ENCODE assay signal across 8 cellular contexts in the genomic region with DNA sequence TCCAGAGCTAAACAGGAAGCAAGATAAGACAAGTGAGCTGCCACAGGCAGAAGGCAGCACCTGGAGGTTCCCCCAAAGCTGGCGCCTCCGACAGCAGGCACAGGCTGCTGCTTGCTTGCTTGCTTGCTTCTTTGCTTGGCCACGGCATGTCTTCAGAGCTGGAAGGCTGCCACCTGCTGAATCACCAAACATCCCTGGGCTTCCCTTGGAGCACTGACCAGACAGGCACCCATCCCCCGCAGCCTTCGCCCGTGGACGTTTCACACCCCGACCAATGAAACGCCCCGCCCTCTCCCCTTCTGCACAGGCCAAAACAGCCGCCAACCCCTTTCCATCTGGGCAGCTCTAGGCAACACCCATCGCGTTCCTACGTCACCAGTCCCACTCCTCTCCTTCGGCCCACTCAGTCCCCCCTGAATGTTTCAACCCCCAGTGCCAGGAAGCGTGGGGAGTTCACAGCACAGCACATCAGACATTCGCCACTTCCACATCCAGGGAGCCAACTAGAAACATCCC. TPM values are rescaled to one million over a fixed set of nuclear protein-coding genes. Genes with fewer than 3 reads are reported as not detected.
DNase-seq lines count a peak whose midpoint lies in the region; ATAC-seq, FAIRE-seq and TF ChIP-seq lines count a peak whose summit lies in the region.

No MANE protein-coding gene starts in this region.

- H3K36me3 Mint-ChIP-seq in activated CD4-positive, alpha-beta T cell treated with anti-CD3 and anti-CD28 coated beads, Interleukin-2, amount 10 ng/mL, durations not matched to agents 7 days and 5 days (ENCODE audit: low read depth): peaks cover under 1% of the 10 kb centered on the region

- FAIRE-seq in A549 (lab: Jason Lieb, UNC) (no peak), HepG2 (lab: Jason Lieb, UNC) (no peak)

- ATAC-seq in A549 (peak; percentile 28 to 43), GM18505 (IDR thresholded peaks at IDR 0.05; ENCODE audit: unreplicated experiment) (peak; percentile 21), HG03025 (IDR thresholded peaks at IDR 0.05; ENCODE audit: low FRiP score, unreplicated experiment) (peak; percentile 16), HepG2 (peak; percentile 3)

- peaks cover 51% of the 10 kb centered on the region for H3K79me2 ChIP-seq in HepG2 (ENCODE audit: insufficient read depth, low read length)

- no TSS peak for BruUV-seq in HepG2 (replicated peaks; lab: Mats Ljungman, UMichigan)

- peak overlapping the region; percentile 89 for H3K4me3 ChIP-seq in A549
- peak overlapping the region; percentile 86 to 91 (median 88) for H3K4me3 ChIP-seq in HepG2 (replicated peaks in 1 of 3; ENCODE audit: insufficient read depth in 1 of 3, low read depth in 2 of 3, low read length in 3 of 3)

- peak overlapping the region; percentile 100 for H3K4me2 ChIP-seq in A549
- H3K4me2 ChIP-seq in HepG2 (ENCODE audit: low read depth, low read length): peak overlapping the region; percentile 88

- H3K27ac Mint-ChIP-seq in activated CD4-positive, alpha-beta T cell treated with anti-CD3 and anti-CD28 coated beads, Interleukin-2, amount 10 ng/mL, durations not matched to agents 7 days and 5 days: peak overlapping the region; percentile 95

- TF ChIP-seq POLR2A in A549 (IDR thresholded peaks at IDR 0.05; ENCODE audit: low read length) (no peak), GM18505 (IDR thresholded peaks at IDR 0.05; ENCODE audit: borderline replicate concordance, extremely low read depth, insufficient read depth, insufficient read length) (no peak), HepG2 (IDR thresholded peaks at IDR 0.05; ENCODE audit: insufficient read depth in 1 of 2, low read depth in 2 of 2, low read length in 2 of 2) (no peak)

- no peak for TF ChIP-seq CTCF in A549 (IDR thresholded peaks at IDR 0.05)
- peak; percentile 77 for TF ChIP-seq CTCF in HepG2 (CRISPR knock-in tag; IDR thresholded peaks at IDR 0.05)

- peak overlapping the region; percentile 91 for H3K4me3 Mint-ChIP-seq in activated CD4-positive, alpha-beta T cell treated with anti-CD3 and anti-CD28 coated beads, Interleukin-2, amount 10 ng/mL, durations not matched to agents 7 days and 5 days

- H3K27me3 ChIP-seq in HepG2 (ENCODE audit: control insufficient read depth in 1 of 2, insufficient read depth in 2 of 2, low read length in 2 of 2): no peaks in the 10 kb centered on the region; a peak in 1 of 5 replicates

- peaks cover 47% of the 10 kb centered on the region for H3K4me1 Mint-ChIP-seq in activated CD4-positive, alpha-beta T cell treated with anti-CD3 and anti-CD28 coated beads, Interleukin-2, amount 10 ng/mL, durations not matched to agents 7 days and 5 days

- TF ChIP-seq RAD21 in A549 (conservative IDR thresholded peaks at IDR 0.05 in 1 of 2, IDR thresholded peaks at IDR 0.05 in 1 of 2) (peak; percentile 52 to 59; a peak in 4 of 5 replicates), HepG2 (CRISPR knock-in tag; IDR thresholded peaks at IDR 0.05) (peak; percentile 32; the same call in 1 of the 2 replicates)

- intact Hi-C loops in HepG2 (cut with micrococcal nuclease; ENCODE audit: unreplicated experiment): loop anchor here (1.0 to 10.0 kb wide), 2 partner anchors 61 to 207 kb away; no protein-coding TSS in a partner anchor

- in situ Hi-C loops in HepG2 (cut with HindIII; ENCODE audit: extremely low pct_ligation_motif_present, low pct_unique_long_range_greater_than_20kb): loop anchor here (5.0 kb wide), 1 partner anchor 60 kb away; no protein-coding TSS in a partner anchor

- H4K20me1 ChIP-seq in HepG2 (ENCODE audit: insufficient read depth, low read length): peaks cover 11% of the 10 kb centered on the region

- H3K36me3 ChIP-seq in HepG2 (replicated peaks in 1 of 2; ENCODE audit: control insufficient read depth in 1 of 2, insufficient read depth in 2 of 2, low read length in 2 of 2): peaks cover 1 to 2% of the 10 kb centered on the region in 2 experiments; a peak in 1 of 5 replicates

- H3K4me1 ChIP-seq in A549 (peaks cover 18% of the 10 kb centered on the region), HepG2 (ENCODE audit: insufficient read depth, low read length) (peaks cover 29% of the 10 kb centered on the region)

- CTCF ChIA-PET in A549 (lab: Yijun Ruan, JAX): interaction anchor here (0.6 to 4.3 kb wide), 23 partner anchors 10 to 397 kb away, joined by 3 to 23 read pairs (median 4); no protein-coding TSS in a partner anchor
- CTCF ChIA-PET in activated CD4-positive, alpha-beta T cell treated with anti-CD3 and anti-CD28 coated beads, Interleukin-2, amount 10 ng/mL, durations not matched to agents 7 days and 5 days (lab: Charles Lee): interaction anchor here (0.6 to 3.8 kb wide), 9 partner anchors 13 to 151 kb away, joined by 3 to 13 read pairs (median 3); no protein-coding TSS in a partner anchor
- CTCF ChIA-PET in HepG2 (lab: Yijun Ruan, JAX; ENCODE audit: low intra/inter-chr PET ratio, low total read pairs): no interaction called here

- no peak overlapping the region for H2AFZ ChIP-seq in HepG2 (ENCODE audit: low read length)

- peak overlapping the region; percentile 94 for H3K9ac ChIP-seq in HepG2 (ENCODE audit: insufficient read depth, low read depth, low read length)

- 5% methylated on average over 16 of the region's 17 CpGs for WGBS in A549 (ENCODE audit: missing lambda C conversion rate)
- 2% methylated on average over 14 of the region's 17 CpGs for WGBS in HepG2 (ENCODE audit: low lambda C conversion rate)

- H3K9me3 ChIP-seq in A549 (no peaks in the 10 kb centered on the region), HepG2 (ENCODE audit: low read length) (no peaks in the 10 kb centered on the region)

- no peaks in the 10 kb centered on the region for H3K9me3 Mint-ChIP-seq in activated CD4-positive, alpha-beta T cell treated with anti-CD3 and anti-CD28 coated beads, Interleukin-2, amount 10 ng/mL, durations not matched to agents 7 days and 5 days

- TF ChIP-seq EP300 in A549 (IDR thresholded peaks at IDR 0.05): no peak
- no peak for TF ChIP-seq EP300 in HepG2 (IDR thresholded peaks at IDR 0.05; ENCODE audit: low read depth in 2 of 2, low read length in 2 of 2)
- no peak for TF ChIP-seq EP300 in HepG2 (CRISPR knock-in tag; IDR thresholded peaks at IDR 0.05; ENCODE audit: borderline replicate concordance)

- H3K27ac ChIP-seq in A549 (peak overlapping the region; percentile 96 to 98), HepG2 (ENCODE audit: extremely low read length, insufficient read depth, low read length) (peak overlapping the region; percentile 99)

- no peaks in the 10 kb centered on the region for H3K27me3 Mint-ChIP-seq in activated CD4-positive, alpha-beta T cell treated with anti-CD3 and anti-CD28 coated beads, Interleukin-2, amount 10 ng/mL, durations not matched to agents 7 days and 5 days

- DNase-seq in A549 (ENCODE audit: low read depth in 1 of 2, low spot score in 1 of 2): peak; percentile 76 to 85
- DNase-seq in NCI-H2196 treated with DMSO at 0.1 percent for 48 hours (lab: John Stamatoyannopoulos, UW; ENCODE audit: unreplicated experiment): peak; percentile 28
- DNase-seq in activated CD4-positive, alpha-beta T cell treated with anti-CD3 and anti-CD28 coated beads, Interleukin-2, amount 10 ng/mL, durations not matched to agents 7 days and 5 days: peak; percentile 69
- DNase-seq in dedifferentiated amniotic fluid mesenchymal stem cell (ENCODE audit: extremely low spot score): peak; percentile 90
- DNase-seq in HepG2 (ENCODE audit: low spot score): peak; percentile 52
- DNase-seq in stimulated activated CD4-positive, alpha-beta T cell treated with anti-CD3 and anti-CD28 coated beads, Interleukin-4, amount 100 ng/mL, for 1 hour: peak; percentile 53

- POLR2A ChIA-PET in A549 (lab: Yijun Ruan, JAX) (interaction anchor here (0.8 to 1.8 kb wide), 3 partner anchors 9 to 204 kb away, joined by 5 to 7 read pairs (median 6); no protein-coding TSS in a partner anchor), HepG2 (lab: Yijun Ruan, JAX) (interaction anchor here (0.8 to 4.6 kb wide), 6 partner anchors 10 to 67 kb away, joined by 3 to 34 read pairs (median 5); no protein-coding TSS in a partner anchor)
- POLR2A ChIA-PET in activated CD4-positive, alpha-beta T cell treated with anti-CD3 and anti-CD28 coated beads, Interleukin-2, amount 10 ng/mL, durations not matched to agents 7 days and 5 days (lab: Charles Lee): no interaction called here

RNA-seq across cellular contexts. Expression of gene SGMS1, which starts 1.7 kb away (rescaled TPM):
- 28.2 TPM in 2 replicates for polyA plus RNA-seq in A549 (2011; rRNA removed)
- polyA plus RNA-seq in A549 (2012; cell fraction: cytosol; rRNA removed): 15.3 and 21.3 TPM in 2 replicates
- 17.9 and 19.2 TPM in 2 replicates for polyA plus RNA-seq in A549 (2012; cell fraction: nucleus; rRNA removed)
- 20.2 to 23.2 TPM (median 22.7 TPM) in 3 replicates for polyA plus RNA-seq in A549 (2017; fragmentation: RNase III; extraction: RNeasy Plus Mini Kit Qiagen cat#74134 plus additional on column Dnase treatment)
- 23.8 and 26.8 TPM in 2 replicates for polyA minus RNA-seq in A549 (2011; rRNA and poly(A)+ RNA removed)
- total RNA-seq in activated CD4-positive, alpha-beta T cell treated with anti-CD3 and anti-CD28 coated beads, Interleukin-2, amount 10 ng/mL, durations not matched to agents 7 days and 5 days: 10 to 100 TPM; 17.1 to 19.3 TPM
- total RNA-seq in HepG2 (2016; rRNA removed; fragmentation: Illumina TruSeq; extraction: Trizol): 13.1 and 15.1 TPM in 2 replicates
- 38.8 and 42.6 TPM in 2 replicates for total RNA-seq in HepG2 (2016; cell fraction: cytosol; rRNA removed; fragmentation: Illumina TruSeq; extraction: Trizol; ENCODE audit: low read depth)
- total RNA-seq in HepG2 (2016; cell fraction: insoluble cytoplasmic fraction; rRNA removed; fragmentation: Illumina TruSeq; extraction: Trizol): 12.0 and 16.0 TPM in 2 replicates
- 15.3 and 19.7 TPM in 2 replicates for total RNA-seq in HepG2 (2016; cell fraction: membrane; rRNA removed; fragmentation: Illumina TruSeq; extraction: Trizol)
- total RNA-seq in HepG2 (2016; cell fraction: nucleus; rRNA removed; fragmentation: Illumina TruSeq; extraction: Trizol): 29.3 and 32.5 TPM in 2 replicates
- polyA plus RNA-seq in HepG2 (2011; rRNA removed): 6.2 and 6.5 TPM in 2 replicates
- 4.5 and 5.3 TPM in 2 replicates for polyA plus RNA-seq in HepG2 (2011; cell fraction: cytosol; rRNA removed)
- polyA plus RNA-seq in HepG2 (2011; cell fraction: nucleus; rRNA removed): 7.2 and 8.6 TPM in 2 replicates
- 9.9 and 11.1 TPM in 2 replicates for polyA plus RNA-seq in HepG2 (2012)
- 1.4 and 1.7 TPM in 2 replicates for polyA plus RNA-seq in HepG2 (2016; cell fraction: cytosol; fragmentation: Illumina TruSeq; extraction: Trizol; ENCODE audit: low read depth)
- 9.2 and 10.6 TPM in 2 replicates for polyA plus RNA-seq in HepG2 (2016; cell fraction: insoluble cytoplasmic fraction; fragmentation: Illumina TruSeq; extraction: Trizol; ENCODE audit: low read depth)
- polyA plus RNA-seq in HepG2 (2016; cell fraction: membrane; fragmentation: Illumina TruSeq; extraction: Trizol; ENCODE audit: low read depth): 4.5 and 5.4 TPM in 2 replicates
- polyA plus RNA-seq in HepG2 (2016; cell fraction: nucleus; fragmentation: Illumina TruSeq; extraction: Trizol; ENCODE audit: insufficient read depth, low read depth): 10.6 and 13.6 TPM in 2 replicates
- polyA minus RNA-seq in HepG2 (2011; rRNA and poly(A)+ RNA removed; ENCODE audit: low replicate concordance): 8.4 and 35.9 TPM in 2 replicates
- 7.3 and 10.5 TPM in 2 replicates for polyA minus RNA-seq in HepG2 (2011; cell fraction: cytosol; rRNA and poly(A)+ RNA removed)
- 55.9 and 58.2 TPM in 2 replicates for polyA minus RNA-seq in HepG2 (2011; cell fraction: nucleus; rRNA and poly(A)+ RNA removed)

Comparison
In these comparisons a context has a peak if more than half of its experiments do, and no peak if none do; other contexts are left out.
1. Peak in every context shown above with its lines: DNase-seq, ATAC-seq, H3K4me3 ChIP-seq and H3K27ac ChIP-seq.
2. DNase-seq: peak in every context shown above with its lines; median percentile 90 in dedifferentiated amniotic fluid mesenchymal stem cell; 80 in A549; 69 in activated CD4-positive, alpha-beta T cell treated with anti-CD3 and anti-CD28 coated beads, Interleukin-2, amount 10 ng/mL, durations not matched to agents 7 days and 5 days; 53 in stimulated activated CD4-positive, alpha-beta T cell treated with anti-CD3 and anti-CD28 coated beads, Interleukin-4, amount 100 ng/mL, for 1 hour; 52 in HepG2; 28 in NCI-H2196 treated with DMSO at 0.1 percent for 48 hours.